11 cellular contexts compared by ENCODE assay signal in the genomic region with DNA sequence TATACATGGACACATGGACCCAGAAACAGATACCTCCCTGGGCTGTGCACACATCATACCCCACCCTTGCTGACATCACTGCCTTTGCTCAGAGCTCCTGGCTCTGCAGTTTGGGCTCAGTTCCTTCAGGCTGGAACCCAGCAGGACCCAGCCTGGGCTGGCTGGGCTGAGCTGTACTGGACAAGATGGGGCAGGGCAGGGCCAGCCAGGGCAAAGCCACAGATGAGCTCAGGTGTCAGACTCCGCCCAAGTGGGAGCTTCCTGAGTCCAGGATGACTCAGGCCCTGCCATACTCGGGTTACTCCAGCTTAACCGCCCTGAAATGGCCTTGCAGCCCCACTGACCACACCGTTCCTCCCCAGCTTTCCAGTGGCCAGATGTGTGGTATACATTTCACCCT.
DNase-seq lines count a peak whose midpoint lies in the region; ATAC-seq lines count a peak whose summit lies in the region.
"Had no signal": no experiment of that assay in that cellular context is flagged by ENCODE, and none has a peak within 500 bp of the region (broad histone marks: within the 10 kb centered on the region; RNA-seq: fewer than 3 reads in every experiment).

No MANE protein-coding gene starts in this region.

- intact Hi-C loops in activated CD4-positive, alpha-beta T cell treated with anti-CD3 and anti-CD28 coated beads for 36 hours (cut with DNase I, micrococcal nuclease), result no loop called here

- no peaks in the 10 kb centered on the region for H3K4me1 Mint-ChIP-seq in activated CD4-positive, alpha-beta T cell treated with anti-CD3 and anti-CD28 coated beads for 36 hours
- H3K4me1 Mint-ChIP-seq: stimulated activated naive CD8-positive, alpha-beta T cell treated with anti-CD3 and anti-CD28 coated beads, Interleukin-15, amount 100 ng/mL, for 72 hours had no signal

- POLR2A ChIA-PET in activated CD4-positive, alpha-beta T cell treated with anti-CD3 and anti-CD28 coated beads for 36 hours (lab: Charles Lee), result no interaction called here

- no peak overlapping the region for H3K9ac ChIP-seq in trophoblast cell (ENCODE audit: low read length)

- H3K27ac Mint-ChIP-seq in activated CD4-positive, alpha-beta T cell treated with anti-CD3 and anti-CD28 coated beads for 36 hours, result no peak overlapping the region
- H3K27ac Mint-ChIP-seq: activated T-helper 2 cell treated with anti-CD3 and anti-CD28 coated beads, Interferon-gamma antibody, Interleukin-2, Interleukin-4, amounts not matched to agents 10 μg/mL and 5 μg/mL and 100 μg/mL, durations not matched to agents 14 hours and 24 hours and 36 hours; stimulated activated naive CD8-positive, alpha-beta T cell treated with anti-CD3 and anti-CD28 coated beads, Interleukin-15, amount 100 ng/mL, for 72 hours had no signal

- no CpG with 5 or more reads among the region's 4 CpGs for WGBS in trophoblast cell (ENCODE audit: extremely low coverage, insufficient coverage, insufficient read length)

- no peaks in the 10 kb centered on the region for H3K36me3 ChIP-seq in trophoblast cell (ENCODE audit: control insufficient read depth in 1 of 2, insufficient read depth in 2 of 2, low read length in 2 of 2)

- H3K27ac ChIP-seq in epithelial cell of prostate (peak overlapping the region; percentile 41), trophoblast cell (ENCODE audit: low read depth, low read length) (no peak overlapping the region)

- H4K12ac ChIP-seq in trophoblast cell (ENCODE audit: low read depth, low read length), result no peak overlapping the region

- peak; percentile 52 for ATAC-seq in GM19463 (IDR thresholded peaks at IDR 0.05; ENCODE audit: unreplicated experiment)
- no peak for ATAC-seq in activated CD4-positive, alpha-beta T cell treated with anti-CD3 and anti-CD28 coated beads for 36 hours
- no peak for ATAC-seq in GM18861 (IDR thresholded peaks at IDR 0.05; ENCODE audit: unreplicated experiment)
- ATAC-seq in GM19467 (IDR thresholded peaks at IDR 0.05; ENCODE audit: unreplicated experiment), result no peak
- ATAC-seq: stimulated activated naive CD8-positive, alpha-beta T cell treated with anti-CD3 and anti-CD28 coated beads, Interleukin-15, amount 100 ng/mL, for 72 hours had no signal

- H2AFZ ChIP-seq in trophoblast cell (ENCODE audit: insufficient read depth, low read length, poor library complexity), result no peak overlapping the region

- H3K23ac ChIP-seq in trophoblast cell (ENCODE audit: low read length), result no peak overlapping the region

- DNase-seq in NCI-H510A (lab: John Stamatoyannopoulos, UW) (peak; percentile 62), epithelial cell of prostate (ENCODE audit: low read depth, low spot score) (peak; percentile 82), trophoblast cell (peak; percentile 27 to 45), SK-N-DZ (ENCODE audit: low spot score) (no peak)
- DNase-seq in activated CD4-positive, alpha-beta T cell treated with anti-CD3 and anti-CD28 coated beads for 36 hours, result no peak
- DNase-seq: NCI-H2081; stimulated activated naive CD8-positive, alpha-beta T cell treated with anti-CD3 and anti-CD28 coated beads, Interleukin-15, amount 100 ng/mL, for 72 hours had no signal

- H3K27me3 ChIP-seq in trophoblast cell (ENCODE audit: insufficient read depth, low read length), result no peaks in the 10 kb centered on the region

- H2BK120ac ChIP-seq in trophoblast cell (ENCODE audit: insufficient read depth, low read length, poor library complexity), result no peak overlapping the region

- no peak overlapping the region for H2BK5ac ChIP-seq in trophoblast cell (ENCODE audit: low read depth, low read length, poor library complexity)

- no peak overlapping the region for H3K4ac ChIP-seq in trophoblast cell (ENCODE audit: low read depth, low read length)

- H3K9me3 ChIP-seq in trophoblast cell (ENCODE audit: insufficient read depth, low read depth, low read length), result no peaks in the 10 kb centered on the region

- no peak overlapping the region for H3K14ac ChIP-seq in trophoblast cell (ENCODE audit: low read length)

- H2BK12ac ChIP-seq in trophoblast cell (ENCODE audit: low read length), result no peak overlapping the region

- no peak overlapping the region for H3K4me2 ChIP-seq in trophoblast cell (ENCODE audit: low read length)

- H3K79me2 ChIP-seq in trophoblast cell (ENCODE audit: control insufficient read depth, insufficient read depth, low read length, poor library complexity), result no peaks in the 10 kb centered on the region

- no peaks in the 10 kb centered on the region for H3K36me3 Mint-ChIP-seq in activated CD4-positive, alpha-beta T cell treated with anti-CD3 and anti-CD28 coated beads for 36 hours (ENCODE audit: low read depth)

- H3K4me3 Mint-ChIP-seq in activated CD4-positive, alpha-beta T cell treated with anti-CD3 and anti-CD28 coated beads for 36 hours, result no peak overlapping the region
- H3K4me3 Mint-ChIP-seq: stimulated activated naive CD8-positive, alpha-beta T cell treated with anti-CD3 and anti-CD28 coated beads, Interleukin-15, amount 100 ng/mL, for 72 hours had no signal

- H3K27me3 Mint-ChIP-seq in activated CD4-positive, alpha-beta T cell treated with anti-CD3 and anti-CD28 coated beads for 36 hours, result no peaks in the 10 kb centered on the region
- H3K27me3 Mint-ChIP-seq: stimulated activated naive CD8-positive, alpha-beta T cell treated with anti-CD3 and anti-CD28 coated beads, Interleukin-15, amount 100 ng/mL, for 72 hours had no signal

- no peaks in the 10 kb centered on the region for H3K9me3 Mint-ChIP-seq in activated CD4-positive, alpha-beta T cell treated with anti-CD3 and anti-CD28 coated beads for 36 hours (ENCODE audit: low read depth)
- H3K9me3 Mint-ChIP-seq: activated T-helper 2 cell treated with anti-CD3 and anti-CD28 coated beads, Interferon-gamma antibody, Interleukin-2, Interleukin-4, amounts not matched to agents 10 μg/mL and 5 μg/mL and 100 μg/mL, durations not matched to agents 14 hours and 24 hours and 36 hours; stimulated activated naive CD8-positive, alpha-beta T cell treated with anti-CD3 and anti-CD28 coated beads, Interleukin-15, amount 100 ng/mL, for 72 hours had no signal

- no peak overlapping the region for H4K8ac ChIP-seq in trophoblast cell (ENCODE audit: low read depth, low read length)

- no peak overlapping the region for H4K91ac ChIP-seq in trophoblast cell (ENCODE audit: low read depth, low read length)

- H3K79me1 ChIP-seq in trophoblast cell (ENCODE audit: low read length), result no peaks in the 10 kb centered on the region

- no peak overlapping the region for H2AK5ac ChIP-seq in trophoblast cell (ENCODE audit: low read length)

- peaks cover 6% of the 10 kb centered on the region in 2 experiments for H3K4me1 ChIP-seq in trophoblast cell (ENCODE audit: control insufficient read depth in 1 of 2, insufficient read depth in 2 of 2, low read length in 2 of 2)

- CTCF ChIA-PET in activated CD4-positive, alpha-beta T cell treated with anti-CD3 and anti-CD28 coated beads for 36 hours (lab: Charles Lee), result no interaction called here

- H3K4me3 ChIP-seq in trophoblast cell (ENCODE audit: low read depth, low read length), result no peak overlapping the region

- H3K18ac ChIP-seq in trophoblast cell (ENCODE audit: low read length), result no peak overlapping the region

Comparison
In these comparisons a context has a peak if more than half of its experiments do, and no peak if none do; other contexts are left out.
1. DNase-seq: peak in NCI-H510A (single experiment), epithelial cell of prostate (single experiment) and trophoblast cell (2 of 2); none in activated CD4-positive, alpha-beta T cell treated with anti-CD3 and anti-CD28 coated beads for 36 hours (single experiment) and SK-N-DZ (single experiment).